9 cellular contexts compared by ENCODE assay signal in the genomic region with DNA sequence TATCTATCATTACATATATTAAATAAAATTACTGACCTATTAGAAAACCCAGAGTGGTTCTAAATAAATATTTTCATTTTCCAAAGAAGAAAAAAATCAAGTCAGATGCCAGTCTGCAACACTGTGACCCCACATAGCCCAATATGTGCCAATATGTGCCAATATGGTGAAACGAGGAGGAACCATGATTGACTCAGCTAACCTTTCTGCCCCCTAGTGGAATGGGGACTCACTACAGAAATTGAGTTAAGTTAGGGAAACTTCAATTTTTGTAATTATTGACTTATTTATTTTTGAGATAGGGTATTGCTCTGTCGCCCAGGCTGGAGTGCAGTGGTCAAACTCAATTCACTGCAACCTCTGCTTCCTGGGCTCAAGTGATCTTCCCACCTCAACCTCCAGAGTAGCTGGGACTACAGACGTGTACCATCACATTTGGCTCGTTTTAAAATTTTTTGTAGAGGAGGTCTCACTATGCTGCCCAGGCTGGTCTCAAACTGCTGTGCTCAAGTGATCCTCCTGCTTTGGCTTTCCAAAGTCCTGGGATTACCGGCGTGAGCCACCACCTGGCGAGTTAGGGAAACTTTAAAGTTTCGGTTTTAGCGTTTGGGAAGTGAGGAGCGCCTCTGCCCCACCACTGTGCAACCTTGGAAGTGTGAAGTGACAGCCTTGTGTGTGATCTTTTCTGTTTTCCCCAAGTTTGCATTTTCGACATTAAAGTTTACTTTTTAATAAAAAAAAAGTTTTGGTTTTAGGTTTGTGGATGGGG.
A peak's percentile ranks its signal among the peaks of the same experiment; 100 is the strongest.
DNase-seq lines count a peak whose midpoint lies in the region; ATAC-seq and TF ChIP-seq lines count a peak whose summit lies in the region.
"Had no signal": no experiment of that assay in that cellular context is flagged by ENCODE, and none has a peak within 500 bp of the region (broad histone marks: within the 10 kb centered on the region; RNA-seq: fewer than 3 reads in every experiment).

No MANE protein-coding gene starts in this region.

- H3K36me3 ChIP-seq in SK-N-SH (replicated peaks in 1 of 2; ENCODE audit: control insufficient read depth in 1 of 2, insufficient read depth in 2 of 2, low read length in 1 of 2) (no peaks in the 10 kb centered on the region), lower lobe of right lung (no peaks in the 10 kb centered on the region), suprapubic skin (no peaks in the 10 kb centered on the region)

- peak; percentile 58 for DNase-seq in SK-N-SH
- peak; percentile 41 for DNase-seq in activated CD8-positive, alpha-beta T cell treated with anti-CD3 and anti-CD28 coated beads, Interleukin-2, amount 10 ng/mL, durations not matched to agents 7 days and 5 days
- DNase-seq in lower lobe of right lung, result no peak
- DNase-seq in NCI-H226, result no peak
- DNase-seq in suprapubic skin (ENCODE audit: low spot score in 2 of 2), result no peak
- no peak for DNase-seq in activated gamma-delta T cell (lab: John Stamatoyannopoulos, UW)

- H3K9me3 ChIP-seq in SK-N-SH, result no peaks in the 10 kb centered on the region
- H3K9me3 ChIP-seq in lower lobe of right lung, result no peaks in the 10 kb centered on the region
- H3K9me3 ChIP-seq in suprapubic skin, result no peaks in the 10 kb centered on the region

- H3K9me2 ChIP-seq in SK-N-SH, result no peaks in the 10 kb centered on the region

- H3K9me3 Mint-ChIP-seq in activated CD8-positive, alpha-beta T cell treated with anti-CD3 and anti-CD28 coated beads, Interleukin-2, amount 10 ng/mL, durations not matched to agents 7 days and 5 days (ENCODE audit: insufficient read depth), result no peaks in the 10 kb centered on the region

- POLR2A ChIA-PET in SK-N-SH (lab: Yijun Ruan, JAX), result interaction anchor here (0.5 kb wide), 1 partner anchor 157 kb away, joined by 3 read pairs; no protein-coding TSS in a partner anchor
- POLR2A ChIA-PET in activated CD8-positive, alpha-beta T cell treated with anti-CD3 and anti-CD28 coated beads, Interleukin-2, amount 10 ng/mL, durations not matched to agents 7 days and 5 days (lab: Charles Lee), result no interaction called here

- TF ChIP-seq CTCF in SK-N-SH (IDR thresholded peaks at IDR 0.05), result peak; percentile 73
- peak; percentile 58 for TF ChIP-seq CTCF in lower lobe of right lung (IDR thresholded peaks at IDR 0.05)
- TF ChIP-seq CTCF in suprapubic skin (IDR thresholded peaks at IDR 0.05), result peak in 1 of 2 donors; percentile 34

- H3K36me3 Mint-ChIP-seq in activated CD8-positive, alpha-beta T cell treated with anti-CD3 and anti-CD28 coated beads, Interleukin-2, amount 10 ng/mL, durations not matched to agents 7 days and 5 days (ENCODE audit: low read depth), result no peaks in the 10 kb centered on the region
- H3K36me3 Mint-ChIP-seq: activated naive CD8-positive, alpha-beta T cell had no signal

- no peak overlapping the region for H3K9ac ChIP-seq in SK-N-SH

- H3K4me3 Mint-ChIP-seq in activated CD8-positive, alpha-beta T cell treated with anti-CD3 and anti-CD28 coated beads, Interleukin-2, amount 10 ng/mL, durations not matched to agents 7 days and 5 days, result no peak overlapping the region
- H3K4me3 Mint-ChIP-seq: activated naive CD8-positive, alpha-beta T cell had no signal

- intact Hi-C loops in lower lobe of right lung (cut with DNase I), result loop anchor here (10.0 kb wide), 1 partner anchor 234 kb away; no protein-coding TSS in a partner anchor

- H3K4me1 Mint-ChIP-seq in activated CD8-positive, alpha-beta T cell treated with anti-CD3 and anti-CD28 coated beads, Interleukin-2, amount 10 ng/mL, durations not matched to agents 7 days and 5 days (ENCODE audit: low read depth), result peaks cover 7% of the 10 kb centered on the region

- H3K4me1 ChIP-seq in SK-N-SH (ENCODE audit: control insufficient read depth in 1 of 2, insufficient read depth in 2 of 2, low read depth in 1 of 2, low read length in 1 of 2) (peaks cover 0 to 13% of the 10 kb centered on the region in 2 experiments; a peak in 3 of 4 replicates), lower lobe of right lung (no peaks in the 10 kb centered on the region), suprapubic skin (peaks cover 6% of the 10 kb centered on the region)

- H2AFZ ChIP-seq in SK-N-SH (ENCODE audit: low read depth), result no peak overlapping the region

- H3K79me2 ChIP-seq in SK-N-SH (ENCODE audit: insufficient read depth), result no peaks in the 10 kb centered on the region

- peaks cover 3% of the 10 kb centered on the region for H3K27me3 Mint-ChIP-seq in activated CD8-positive, alpha-beta T cell treated with anti-CD3 and anti-CD28 coated beads, Interleukin-2, amount 10 ng/mL, durations not matched to agents 7 days and 5 days (ENCODE audit: low read depth)

- H4K20me1 ChIP-seq in SK-N-SH (ENCODE audit: insufficient read depth), result no peaks in the 10 kb centered on the region

- TF ChIP-seq POLR2A in suprapubic skin (IDR thresholded peaks at IDR 0.05), result no peak

- CTCF ChIA-PET in SK-N-SH (lab: Yijun Ruan, JAX), result interaction anchor here (0.6 to 8.8 kb wide), 24 partner anchors 11 to 588 kb away, joined by 3 to 109 read pairs (median 4); no protein-coding TSS in a partner anchor
- CTCF ChIA-PET in activated CD8-positive, alpha-beta T cell treated with anti-CD3 and anti-CD28 coated beads, Interleukin-2, amount 10 ng/mL, durations not matched to agents 7 days and 5 days (lab: Charles Lee), result interaction anchor here (0.7 to 2.7 kb wide), 13 partner anchors 11 to 323 kb away, joined by 3 to 10 read pairs (median 4); no protein-coding TSS in a partner anchor

- H3K27me3 ChIP-seq in SK-N-SH (ENCODE audit: insufficient read depth) (no peaks in the 10 kb centered on the region), lower lobe of right lung (ENCODE audit: low read depth) (no peaks in the 10 kb centered on the region), suprapubic skin (no peaks in the 10 kb centered on the region)

- H3K4me3 ChIP-seq in SK-N-SH (ENCODE audit: low read depth in 2 of 2, low read length in 1 of 2) (no peak overlapping the region; a peak in 1 of 4 replicates), lower lobe of right lung (no peak overlapping the region), suprapubic skin (no peak overlapping the region)

- no peak overlapping the region for H3K4me2 ChIP-seq in SK-N-SH

- WGBS in SK-N-SH (ENCODE audit: low lambda C conversion rate), result 60% methylated on average over 11 of the region's 11 CpGs
- 72% methylated on average over 11 of the region's 11 CpGs for WGBS in suprapubic skin

- ATAC-seq in SK-N-SH treated with all-trans-retinoic acid at 6 μM for 48 hours (no peak), HG03354 (IDR thresholded peaks at IDR 0.05; ENCODE audit: poor library complexity, severe bottlenecking, unreplicated experiment) (peak; percentile 45), lower lobe of right lung (peak in 1 of 2 donors; percentile 52)
- no peak for ATAC-seq in activated CD8-positive, alpha-beta T cell treated with anti-CD3 and anti-CD28 coated beads, Interleukin-2, amount 10 ng/mL, durations not matched to agents 7 days and 5 days

- TF ChIP-seq EP300 in SK-N-SH (IDR thresholded peaks at IDR 0.05; ENCODE audit: borderline replicate concordance in 1 of 2, low read depth in 1 of 2, low read length in 1 of 2) (no peak), suprapubic skin (IDR thresholded peaks at IDR 0.05) (no peak)

- H3K27ac ChIP-seq in SK-N-SH (ENCODE audit: low read depth in 2 of 2, low read length in 1 of 2), result no peak overlapping the region
- H3K27ac ChIP-seq in lower lobe of right lung, result no peak overlapping the region
- H3K27ac ChIP-seq in suprapubic skin, result no peak overlapping the region

- no peaks in the 10 kb centered on the region for H3F3A ChIP-seq in SK-N-SH (replicated peaks; ENCODE audit: insufficient read depth)

- H3K27ac Mint-ChIP-seq in activated CD8-positive, alpha-beta T cell treated with anti-CD3 and anti-CD28 coated beads, Interleukin-2, amount 10 ng/mL, durations not matched to agents 7 days and 5 days, result no peak overlapping the region
- H3K27ac Mint-ChIP-seq: activated naive CD8-positive, alpha-beta T cell had no signal

- TF ChIP-seq RAD21 in SK-N-SH (IDR thresholded peaks at IDR 0.05; ENCODE audit: low read length), result peak; percentile 60

TF ChIP-seq in SK-N-SH treated with all-trans-retinoic acid at 6 μM for 48 hours, 23 proteins besides CTCF, POLR2A, EP300 and RAD21:
- no peak for TF ChIP-seq ZNF70 (CRISPR knock-in tag; IDR thresholded peaks at IDR 0.05)
- TF ChIP-seq, protein P1, sequence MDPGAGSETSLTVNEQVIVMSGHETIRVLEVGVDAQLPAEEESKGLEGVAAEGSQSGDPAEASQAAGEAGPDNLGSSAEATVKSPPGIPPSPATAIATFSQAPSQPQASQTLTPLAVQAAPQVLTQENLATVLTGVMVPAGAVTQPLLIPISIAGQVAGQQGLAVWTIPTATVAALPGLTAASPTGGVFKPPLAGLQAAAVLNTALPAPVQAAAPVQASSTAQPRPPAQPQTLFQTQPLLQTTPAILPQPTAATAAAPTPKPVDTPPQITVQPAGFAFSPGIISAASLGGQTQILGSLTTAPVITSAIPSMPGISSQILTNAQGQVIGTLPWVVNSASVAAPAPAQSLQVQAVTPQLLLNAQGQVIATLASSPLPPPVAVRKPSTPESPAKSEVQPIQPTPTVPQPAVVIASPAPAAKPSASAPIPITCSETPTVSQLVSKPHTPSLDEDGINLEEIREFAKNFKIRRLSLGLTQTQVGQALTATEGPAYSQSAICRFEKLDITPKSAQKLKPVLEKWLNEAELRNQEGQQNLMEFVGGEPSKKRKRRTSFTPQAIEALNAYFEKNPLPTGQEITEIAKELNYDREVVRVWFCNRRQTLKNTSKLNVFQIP (CRISPR knock-in tag; IDR thresholded peaks at IDR 0.05; ENCODE audit: borderline replicate concordance, low read depth), result no peak
- no peak for TF ChIP-seq BACH2 (CRISPR knock-in tag; IDR thresholded peaks at IDR 0.05; ENCODE audit: borderline replicate concordance)

Comparison
In these comparisons a context has a peak if more than half of its experiments do, and no peak if none do; other contexts are left out.
1. DNase-seq: peak in SK-N-SH (single experiment) and activated CD8-positive, alpha-beta T cell treated with anti-CD3 and anti-CD28 coated beads, Interleukin-2, amount 10 ng/mL, durations not matched to agents 7 days and 5 days (single experiment); none in lower lobe of right lung (single experiment), NCI-H226 (single experiment), suprapubic skin (0 of 2) and activated gamma-delta T cell (single experiment).